In the genomic region with DNA sequence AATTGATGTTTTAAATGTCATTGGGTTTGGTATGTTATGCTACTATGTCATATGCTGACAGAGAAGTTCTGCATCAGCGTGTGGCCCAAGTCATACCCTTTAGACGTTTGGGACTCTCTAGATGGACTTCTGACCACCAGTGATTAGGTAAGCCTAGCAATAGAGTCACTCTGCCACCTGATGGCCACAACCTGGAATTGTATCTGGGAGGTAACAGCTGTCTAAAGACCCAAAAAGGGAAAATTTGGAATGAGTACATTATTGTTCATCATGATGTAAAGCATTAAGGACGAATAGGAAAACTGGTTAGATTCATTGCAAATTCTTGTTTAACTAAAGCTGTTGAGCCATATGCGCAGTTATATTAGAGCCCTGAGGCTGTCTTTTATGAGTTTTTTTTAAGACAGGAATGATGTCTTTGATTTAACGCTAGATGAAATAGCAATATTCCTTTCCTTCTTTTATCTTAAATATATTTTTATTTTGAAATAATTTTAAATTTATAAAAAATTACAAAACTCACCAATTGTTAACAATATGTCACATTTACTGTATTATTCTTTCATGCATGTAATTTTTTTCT, we compare ENCODE assay signal across 8 cellular contexts.
DNase-seq lines count a peak whose midpoint lies in the region; ATAC-seq, FAIRE-seq and TF ChIP-seq lines count a peak whose summit lies in the region.

No MANE protein-coding gene starts in this region.

- no peak for TF ChIP-seq POLR2A in H54 (IDR thresholded peaks at IDR 0.05; ENCODE audit: low read depth, low read length)

- H3K36me3 Mint-ChIP-seq in Calu3 (ENCODE audit: insufficient read depth, unreplicated experiment): peaks cover 5% of the 10 kb centered on the region
- H3K36me3 Mint-ChIP-seq in endodermal cell (ENCODE audit: low read depth): no peaks in the 10 kb centered on the region
- no peaks in the 10 kb centered on the region for H3K36me3 Mint-ChIP-seq in neural progenitor cell

- H4K20me1 ChIP-seq in neural progenitor cell (ENCODE audit: low read depth): no peaks in the 10 kb centered on the region

- no peaks in the 10 kb centered on the region for H3K27me3 ChIP-seq in Panc1 (ENCODE audit: control insufficient read depth, insufficient read depth, low read length)
- H3K27me3 ChIP-seq in endodermal cell (ENCODE audit: control insufficient read depth, insufficient read depth, low read length, poor library complexity, severe bottlenecking): no peaks in the 10 kb centered on the region
- no peaks in the 10 kb centered on the region for H3K27me3 ChIP-seq in neural progenitor cell

- H3K27ac ChIP-seq in Panc1 (ENCODE audit: low read length) (no peak overlapping the region), endodermal cell (ENCODE audit: low read depth, low read length) (no peak overlapping the region), neural progenitor cell (no peak overlapping the region)

- H3K4me3 ChIP-seq in Panc1 (ENCODE audit: low read depth in 2 of 2, low read length in 2 of 2) (no peak overlapping the region), endodermal cell (ENCODE audit: low read length) (no peak overlapping the region), neural progenitor cell (no peak overlapping the region)

- H3K4me3 Mint-ChIP-seq in Calu3 (ENCODE audit: low read depth, unreplicated experiment): no peak overlapping the region
- H3K4me3 Mint-ChIP-seq in endodermal cell: no peak overlapping the region
- no peak overlapping the region for H3K4me3 Mint-ChIP-seq in neural progenitor cell

- CTCF ChIA-PET in Calu3 (lab: Charles Lee): interaction anchor here (0.5 to 2.1 kb wide), 6 partner anchors 11 to 510 kb away, joined by 3 to 7 read pairs (median 5); no protein-coding TSS in a partner anchor
- CTCF ChIA-PET in Panc1 (lab: Charles Lee): interaction anchor here (0.6 to 1.1 kb wide), 4 partner anchors 29 to 233 kb away, joined by 3 to 4 read pairs (median 3); no protein-coding TSS in a partner anchor

- peak; percentile 91 for FAIRE-seq in H54 (lab: Jason Lieb, UNC)

- intact Hi-C loops in Calu3 (cut with micrococcal nuclease; ENCODE audit: unreplicated experiment): loop anchor here (1.0 to 5.0 kb wide), 3 partner anchors 395 to 1274 kb away; no protein-coding TSS in a partner anchor
- intact Hi-C loops in Panc1 (cut with micrococcal nuclease; ENCODE audit: unreplicated experiment): no loop called here

- H3K27ac Mint-ChIP-seq in Calu3 (ENCODE audit: unreplicated experiment) (no peak overlapping the region), endodermal cell (no peak overlapping the region), neural progenitor cell (no peak overlapping the region)

- H3F3A ChIP-seq in neural progenitor cell (ENCODE audit: low read depth): no peaks in the 10 kb centered on the region

- H3K4me1 Mint-ChIP-seq in Calu3 (ENCODE audit: low read depth, unreplicated experiment) (no peaks in the 10 kb centered on the region), endodermal cell (no peaks in the 10 kb centered on the region), neural progenitor cell (no peaks in the 10 kb centered on the region)

- H3K9me3 ChIP-seq in Panc1 (ENCODE audit: control insufficient read depth, insufficient read depth, low read depth, low read length) (no peaks in the 10 kb centered on the region), endodermal cell (ENCODE audit: control insufficient read depth, low read length) (no peaks in the 10 kb centered on the region), neural progenitor cell (ENCODE audit: low read depth) (no peaks in the 10 kb centered on the region)

- in situ Hi-C loops in Panc1 (cut with HindIII; ENCODE audit: low pct_unique_long_range_greater_than_20kb, low sequenced_read_pairs): no loop called here

- H3K27me3 Mint-ChIP-seq in Calu3 (ENCODE audit: unreplicated experiment) (no peaks in the 10 kb centered on the region), endodermal cell (ENCODE audit: insufficient read depth) (no peaks in the 10 kb centered on the region), neural progenitor cell (ENCODE audit: insufficient read depth, low read depth) (no peaks in the 10 kb centered on the region)

- TF ChIP-seq CTCF in Calu3 (IDR thresholded peaks at IDR 0.05; ENCODE audit: unreplicated experiment): peak; percentile 84
- TF ChIP-seq CTCF in Panc1 (IDR thresholded peaks at IDR 0.05): peak; percentile 82
- TF ChIP-seq CTCF in endodermal cell (conservative IDR thresholded peaks at IDR 0.05): peak; percentile 91
- TF ChIP-seq CTCF in neural progenitor cell (IDR thresholded peaks at IDR 0.05): peak; percentile 86

- no peaks in the 10 kb centered on the region for H3K79me2 ChIP-seq in neural progenitor cell (ENCODE audit: low read depth)

- DNase-seq in Calu3 (peak; percentile 76), H54 (ENCODE audit: insufficient read length, low spot score) (peak; percentile 24), Panc1 (ENCODE audit: low read depth, low spot score) (peak; percentile 48), endodermal cell (peak; percentile 87), neural progenitor cell (ENCODE audit: low spot score) (peak; percentile 78), NCI-H187 treated with DMSO at 0.1 percent for 48 hours (lab: John Stamatoyannopoulos, UW) (no peak)

- no peaks in the 10 kb centered on the region for H3K36me3 ChIP-seq in Panc1 (ENCODE audit: control insufficient read depth, insufficient read depth, low read length)
- no peaks in the 10 kb centered on the region for H3K36me3 ChIP-seq in endodermal cell (ENCODE audit: control insufficient read depth, insufficient read depth, low read length)
- no peaks in the 10 kb centered on the region for H3K36me3 ChIP-seq in neural progenitor cell

- WGBS in endodermal cell (ENCODE audit: insufficient coverage in 1 of 2, insufficient read length in 1 of 2), 2 experiments: 20 to 24% methylated on average over 3 to 4 of the region's 5 CpGs

- no peaks in the 10 kb centered on the region for H3K9me3 Mint-ChIP-seq in Calu3 (ENCODE audit: low read depth, unreplicated experiment)
- no peaks in the 10 kb centered on the region for H3K9me3 Mint-ChIP-seq in endodermal cell
- no peaks in the 10 kb centered on the region for H3K9me3 Mint-ChIP-seq in neural progenitor cell

- ATAC-seq in Panc1: peak; percentile 93
- no peak for ATAC-seq in HG03442 (IDR thresholded peaks at IDR 0.05; ENCODE audit: unreplicated experiment)
- ATAC-seq in HG03175 (IDR thresholded peaks at IDR 0.05; ENCODE audit: unreplicated experiment): no peak

- H3K4me1 ChIP-seq in Panc1 (ENCODE audit: control insufficient read depth, insufficient read depth, low read length): no peaks in the 10 kb centered on the region
- H3K4me1 ChIP-seq in endodermal cell (ENCODE audit: control insufficient read depth, insufficient read depth, low read length): no peaks in the 10 kb centered on the region
- H3K4me1 ChIP-seq in neural progenitor cell: no peaks in the 10 kb centered on the region

- H3K9ac ChIP-seq in endodermal cell (ENCODE audit: extremely low read depth, low read length, poor library complexity, severe bottlenecking) (no peak overlapping the region), neural progenitor cell (no peak overlapping the region)

- H2AFZ ChIP-seq in neural progenitor cell (replicated peaks): no peak overlapping the region

- POLR2A ChIA-PET in Panc1 (lab: Charles Lee): no interaction called here

- no TSS peak for BruUV-seq in Calu3 (replicated peaks; lab: Mats Ljungman, UMichigan)
- BruUV-seq in Panc1 (replicated peaks; lab: Mats Ljungman, UMichigan): no TSS peak

- no peak overlapping the region for H3K4me2 ChIP-seq in neural progenitor cell
